12 cellular contexts compared by ENCODE assay signal in the genomic region with DNA sequence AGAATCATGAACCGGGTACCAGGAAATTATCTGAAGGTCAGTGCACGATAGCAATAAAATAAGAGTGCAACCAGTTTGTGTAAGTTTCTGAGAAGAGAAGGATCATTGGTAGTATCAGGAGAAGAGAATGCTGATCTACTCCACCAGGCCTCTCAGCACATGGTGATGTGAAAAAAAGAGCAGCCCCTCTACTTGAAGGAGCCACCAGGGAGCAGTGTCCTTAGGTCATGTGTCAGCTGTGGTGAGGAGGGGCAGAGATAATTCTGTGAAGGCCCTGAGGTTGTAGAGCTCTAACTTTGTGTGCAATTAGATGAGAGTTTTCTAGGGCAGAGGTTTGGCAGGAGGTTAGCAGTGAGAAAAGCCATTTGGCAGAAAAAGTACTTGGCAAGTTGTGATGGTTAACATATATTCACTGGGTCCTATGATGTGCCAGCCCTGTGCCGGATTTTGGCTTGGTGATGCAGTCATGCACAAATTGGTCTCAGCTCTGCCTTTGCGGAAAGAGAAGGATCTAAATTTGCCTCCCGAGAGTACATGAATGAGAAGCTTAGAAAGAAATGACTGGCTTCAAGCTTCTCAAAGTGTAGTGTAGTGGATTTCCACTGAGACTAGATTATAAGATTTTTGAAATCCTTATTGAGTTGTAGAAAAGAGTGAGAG. TPM values are rescaled to one million over a fixed set of nuclear protein-coding genes. Genes with fewer than 3 reads are reported as not detected.
DNase-seq lines count a peak whose midpoint lies in the region; ATAC-seq, FAIRE-seq and TF ChIP-seq lines count a peak whose summit lies in the region.
"Had no signal": no experiment of that assay in that cellular context is flagged by ENCODE, and none has a peak within 500 bp of the region (broad histone marks: within the 10 kb centered on the region; RNA-seq: fewer than 3 reads in every experiment).

No MANE protein-coding gene starts in this region.

- DNase-seq in GM18507 (ENCODE audit: extremely low spot score, insufficient read length, low read depth), result peak; percentile 8
- peak; percentile 27 to 55 for DNase-seq in erythroblast (lab: John Stamatoyannopoulos, UW)
- no peak for DNase-seq in mucosa of gallbladder (ENCODE audit: low spot score)
- DNase-seq in NCI-H524 (lab: John Stamatoyannopoulos, UW), result no peak
- no peak for DNase-seq in SW 1271 (lab: John Stamatoyannopoulos, UW)
- no peak for DNase-seq in NCI-H187 treated with DMSO at 0.1 percent for 48 hours (lab: John Stamatoyannopoulos, UW)
- DNase-seq: activated CD8-positive, alpha-beta memory T cell treated with anti-CD3 and anti-CD28 coated beads, Interleukin-2, amount 50 U/mL, for 48 hours; kidney; PC-3 had no signal

- no peak for TF ChIP-seq POLR2A in erythroblast (IDR thresholded peaks at IDR 0.05; ENCODE audit: low read length)

- FAIRE-seq in GM18507 (lab: Jason Lieb, UNC), result peak; percentile 88
- FAIRE-seq: kidney had no signal

- peak; percentile 90 for ATAC-seq in GM21529 (IDR thresholded peaks at IDR 0.05; ENCODE audit: unreplicated experiment)
- peak; percentile 91 for ATAC-seq in HG03432 (IDR thresholded peaks at IDR 0.05; ENCODE audit: unreplicated experiment)
- ATAC-seq: PC-3 had no signal

RNA-seq across cellular contexts. Expression of gene ZC3H13, which starts 19.2 kb away (rescaled TPM):
- total RNA-seq in mucosa of gallbladder, result 43.3 TPM

RNA-seq across cellular contexts. Expression of gene CPB2, which starts 33.1 kb away (rescaled TPM):
- 13.3 TPM for total RNA-seq in mucosa of gallbladder
- total RNA-seq: Daoy, kidney, PC-3 had no signal

Comparison
In these comparisons a context has a peak if more than half of its experiments do, and no peak if none do; other contexts are left out.
1. DNase-seq: peak in GM18507 (single experiment) and erythroblast (2 of 2); none in mucosa of gallbladder (single experiment), NCI-H524 (0 of 2), SW 1271 (0 of 2) and NCI-H187 treated with DMSO at 0.1 percent for 48 hours (single experiment).